In genomic region chr12:19894049-19894448, GRCh38 we compare ENCODE assay signal across 12 cellular contexts.
A peak's percentile ranks its signal among the peaks of the same experiment; 100 is the strongest.
DNase-seq lines count a peak whose midpoint lies in the region; TF ChIP-seq lines count a peak whose summit lies in the region.
"Had no signal": no experiment of that assay in that cellular context is flagged by ENCODE, and none has a peak within 500 bp of the region (broad histone marks: within the 10 kb centered on the region; RNA-seq: fewer than 3 reads in every experiment).

No MANE protein-coding gene starts in this region.

- H3K27me3 Mint-ChIP-seq in osteocyte (ENCODE audit: unreplicated experiment), result no peaks in the 10 kb centered on the region

- H3K4me3 ChIP-seq in NB4 (ENCODE audit: low read depth, low read length), result no peak overlapping the region
- H3K4me3 ChIP-seq: skin epidermis had no signal

- TF ChIP-seq CTCF in NB4 (IDR thresholded peaks at IDR 0.05; ENCODE audit: low read depth, low read length), result no peak
- no peak for TF ChIP-seq CTCF in osteocyte (IDR thresholded peaks at IDR 0.05)

- TF ChIP-seq POLR2A in NB4 (IDR thresholded peaks at IDR 0.05; ENCODE audit: extremely low read depth, insufficient read length), result no peak

- DNase-seq in DMS53 (lab: John Stamatoyannopoulos, UW) (peak; percentile 25), DMS53 treated with DMSO at 0.1 percent for 48 hours (lab: John Stamatoyannopoulos, UW; ENCODE audit: unreplicated experiment) (no peak), NB4 (ENCODE audit: low read depth) (peak; percentile 60), amniotic epithelial cell (ENCODE audit: low read depth) (peak; percentile 56), osteocyte (ENCODE audit: extremely low spot score, unreplicated experiment) (no peak), occipital lobe (lab: John Stamatoyannopoulos, UW) (no peak), A172 (ENCODE audit: low spot score) (no peak), NCI-H1092 (lab: John Stamatoyannopoulos, UW) (no peak)
- DNase-seq: activated naive CD8-positive, alpha-beta T cell treated with anti-CD3 and anti-CD28 coated beads, Interleukin-2, amount 10 ng/mL, durations not matched to agents 7 days and 5 days; endodermal cell had no signal

- no peak overlapping the region for H3K4me3 Mint-ChIP-seq in osteocyte (ENCODE audit: unreplicated experiment)
- H3K4me3 Mint-ChIP-seq: activated naive CD8-positive, alpha-beta T cell treated with anti-CD3 and anti-CD28 coated beads, Interleukin-2, amount 10 ng/mL, durations not matched to agents 7 days and 5 days; endodermal cell; WTC11 had no signal

- peak overlapping the region; percentile 76 for H3K27ac Mint-ChIP-seq in osteocyte (ENCODE audit: unreplicated experiment)
- H3K27ac Mint-ChIP-seq: activated naive CD8-positive, alpha-beta T cell treated with anti-CD3 and anti-CD28 coated beads, Interleukin-2, amount 10 ng/mL, durations not matched to agents 7 days and 5 days; WTC11 had no signal

- H3K4me1 Mint-ChIP-seq in osteocyte (ENCODE audit: unreplicated experiment), result peaks cover 69% of the 10 kb centered on the region
- H3K4me1 Mint-ChIP-seq: activated naive CD8-positive, alpha-beta T cell treated with anti-CD3 and anti-CD28 coated beads, Interleukin-2, amount 10 ng/mL, durations not matched to agents 7 days and 5 days; WTC11 had no signal

- H3K9me3 Mint-ChIP-seq in osteocyte (ENCODE audit: unreplicated experiment), result no peaks in the 10 kb centered on the region
- H3K9me3 Mint-ChIP-seq: activated naive CD8-positive, alpha-beta T cell treated with anti-CD3 and anti-CD28 coated beads, Interleukin-2, amount 10 ng/mL, durations not matched to agents 7 days and 5 days; endodermal cell had no signal

- H3K36me3 Mint-ChIP-seq in osteocyte (ENCODE audit: unreplicated experiment), result peaks cover 2% of the 10 kb centered on the region
- H3K36me3 Mint-ChIP-seq: activated naive CD8-positive, alpha-beta T cell treated with anti-CD3 and anti-CD28 coated beads, Interleukin-2, amount 10 ng/mL, durations not matched to agents 7 days and 5 days; WTC11 had no signal

Comparison
In these comparisons a context has a peak if more than half of its experiments do, and no peak if none do; other contexts are left out.
1. DNase-seq: peak in DMS53 (single experiment), NB4 (single experiment) and amniotic epithelial cell (single experiment); none in DMS53 treated with DMSO at 0.1 percent for 48 hours (single experiment), osteocyte (single experiment), occipital lobe (single experiment), A172 (single experiment) and NCI-H1092 (single experiment).